Comparison of ENCODE assay signal across 2 cellular contexts in genomic region chr7:105013283-105013817, GRCh38.
TF ChIP-seq lines count a peak whose summit lies in the region.

No MANE protein-coding gene starts in this region.

TF ChIP-seq in HEK293T, 16 proteins besides CTCF, POLR2A, EP300 and RAD21 (continued from another document):
- TF ChIP-seq BHLHE40 (IDR thresholded peaks at IDR 0.05; ENCODE audit: borderline replicate concordance) (no peak), FOXM1 (IDR thresholded peaks at IDR 0.05; ENCODE audit: borderline replicate concordance) (no peak; the same call in 1 of the 2 replicates), FOXK2 (IDR thresholded peaks at IDR 0.05) (no peak), L3MBTL2 (conservative IDR thresholded peaks at IDR 0.05) (peak; percentile 79), ELF4 (IDR thresholded peaks at IDR 0.05) (peak; percentile 57)

TF ChIP-seq in SK-N-SH, 30 proteins besides CTCF, POLR2A, EP300 and RAD21 (continued from another document):
- TF ChIP-seq USF1 (IDR thresholded peaks at IDR 0.05; ENCODE audit: borderline replicate concordance, low read depth) = no peak
- TF ChIP-seq SIN3A (IDR thresholded peaks at IDR 0.05; ENCODE audit: borderline replicate concordance, low read depth, low read length) = peak; percentile 90; the same call in 1 of the 2 replicates
- TF ChIP-seq NFIC (IDR thresholded peaks at IDR 0.05; ENCODE audit: borderline replicate concordance) = no peak
- no peak for TF ChIP-seq IRF3 (IDR thresholded peaks at IDR 0.05; ENCODE audit: low read depth, low read length)
- TF ChIP-seq REST (IDR thresholded peaks at IDR 0.05; ENCODE audit: low read depth, low read length) = peak; percentile 44; the same call in 1 of the 2 replicates
- TF ChIP-seq GATA2 (CRISPR knock-in tag; IDR thresholded peaks at IDR 0.05) = no peak
- no peak for TF ChIP-seq GABPA (IDR thresholded peaks at IDR 0.05; ENCODE audit: low read depth)
- 0 out of 2 replicates have a peak, but pooled peaks have one; percentile 5 for TF ChIP-seq USF2 (IDR thresholded peaks at IDR 0.05; ENCODE audit: borderline replicate concordance, low read depth, low read length)
- 0 out of 2 replicates have a peak, but pooled peaks have one; percentile 31 for TF ChIP-seq RCOR1 (IDR thresholded peaks at IDR 0.05; ENCODE audit: low read length)
- no peak for TF ChIP-seq ELF1 (IDR thresholded peaks at IDR 0.05)
- TF ChIP-seq TCF12 (IDR thresholded peaks at IDR 0.05) = no peak
- TF ChIP-seq EZH2phosphoT487 (IDR thresholded peaks at IDR 0.05; ENCODE audit: borderline replicate concordance, low read depth) = no peak
- no peak for TF ChIP-seq FOXJ3 (CRISPR knock-in tag; IDR thresholded peaks at IDR 0.05)
- no peak; the same call in 1 of the 2 replicates for TF ChIP-seq JUND (IDR thresholded peaks at IDR 0.05)
- peak; percentile 6 for TF ChIP-seq CHD2 (IDR thresholded peaks at IDR 0.05; ENCODE audit: low read length, partially characterized antibody)
- no peak for TF ChIP-seq SMC3 (IDR thresholded peaks at IDR 0.05; ENCODE audit: low read depth, low read length)
- peak; percentile 89 for TF ChIP-seq POLR2AphosphoS5 (IDR thresholded peaks at IDR 0.05; ENCODE audit: low read depth, low read length)
- TF ChIP-seq NRF1 (IDR thresholded peaks at IDR 0.05; ENCODE audit: low read depth, low read length) = peak; percentile 96
- TF ChIP-seq PBX3 (IDR thresholded peaks at IDR 0.05) = no peak
- TF ChIP-seq RXRA (IDR thresholded peaks at IDR 0.05; ENCODE audit: borderline replicate concordance, low read depth) = no peak
- no peak for TF ChIP-seq MAX (IDR thresholded peaks at IDR 0.05; ENCODE audit: low read depth)
